Comparison of ENCODE assay signal across 8 cellular contexts in the genomic region with DNA sequence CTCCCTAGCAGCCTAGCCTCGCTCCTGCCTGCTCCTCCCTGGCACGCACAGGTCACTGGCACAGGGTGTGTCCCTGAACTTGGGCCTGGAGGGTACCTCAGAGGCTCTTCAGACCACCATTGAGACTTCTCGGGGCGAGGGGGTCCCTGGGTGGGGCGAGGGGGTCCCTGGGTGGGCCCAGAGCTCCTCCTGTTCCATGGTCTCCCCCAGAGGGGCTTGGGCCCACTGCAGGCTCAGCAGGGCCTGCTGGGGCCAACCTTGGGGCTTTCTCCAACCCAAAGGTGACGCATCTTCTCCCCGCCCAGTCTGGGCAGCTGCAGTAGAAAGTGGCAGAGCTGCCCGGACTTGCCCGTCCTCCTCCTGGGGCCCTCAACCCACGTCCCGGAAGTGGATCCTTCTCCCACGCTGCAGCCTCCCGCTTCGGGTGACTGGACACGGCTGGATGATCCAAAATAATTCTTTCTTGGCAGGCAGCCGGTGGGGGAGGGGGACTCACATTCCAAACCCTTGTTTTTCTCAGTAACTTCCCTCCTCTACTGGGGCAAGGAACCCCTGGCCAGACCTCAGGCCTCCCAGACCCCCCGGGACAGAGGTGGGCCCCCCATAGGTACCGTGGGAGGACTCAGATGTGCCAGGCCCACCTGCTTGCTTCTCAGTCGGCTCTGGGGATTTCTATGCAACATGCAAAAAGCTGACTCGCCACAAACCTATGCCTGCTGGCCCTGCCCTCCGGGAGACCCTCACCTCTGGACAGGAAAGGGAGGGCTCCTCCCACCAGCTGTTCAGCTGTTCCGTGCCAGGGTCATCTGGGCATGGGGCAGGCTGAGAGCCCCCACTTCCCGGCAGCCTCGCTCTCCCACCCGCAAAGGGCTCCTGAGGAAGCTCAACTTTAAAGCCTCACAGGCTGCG. TPM values are rescaled to one million over a fixed set of nuclear protein-coding genes. Genes with fewer than 3 reads are reported as not detected.
DNase-seq lines count a peak whose midpoint lies in the region; ATAC-seq and TF ChIP-seq lines count a peak whose summit lies in the region.

No MANE protein-coding gene starts in this region.

- H3K9me3 Mint-ChIP-seq in activated CD4-positive, alpha-beta memory T cell treated with anti-CD3 and anti-CD28 coated beads for 36 hours: no peaks in the 10 kb centered on the region

- H3K27ac ChIP-seq in neural cell (ENCODE audit: low read length): peak overlapping the region; percentile 71

- intact Hi-C loops in activated CD4-positive, alpha-beta memory T cell treated with anti-CD3 and anti-CD28 coated beads for 36 hours (cut with micrococcal nuclease): no loop called here

- H3K4me3 Mint-ChIP-seq in activated CD4-positive, alpha-beta memory T cell treated with anti-CD3 and anti-CD28 coated beads for 36 hours: peak overlapping the region; percentile 54

- H3K79me2 ChIP-seq in neural cell (replicated peaks; ENCODE audit: insufficient read depth, low read length): peaks cover 53% of the 10 kb centered on the region

- in situ Hi-C loops in GM13976 (cut with MboI; ENCODE audit: low sequenced_read_pairs, unreplicated experiment): no loop called here

- H3K36me3 Mint-ChIP-seq in activated CD4-positive, alpha-beta memory T cell treated with anti-CD3 and anti-CD28 coated beads for 36 hours: no peaks in the 10 kb centered on the region

- DNase-seq in AG09309 (ENCODE audit: low read depth) (peak; percentile 88), GM13976 (ENCODE audit: low spot score) (peak; percentile 76), NCI-H2029 (lab: John Stamatoyannopoulos, UW) (peak; percentile 69), fibroblast of villous mesenchyme (ENCODE audit: low read depth) (peak; percentile 95)
- DNase-seq in activated CD4-positive, alpha-beta memory T cell treated with anti-CD3 and anti-CD28 coated beads for 36 hours: peak; percentile 53

- peaks cover 16% of the 10 kb centered on the region for H3K27me3 Mint-ChIP-seq in activated CD4-positive, alpha-beta memory T cell treated with anti-CD3 and anti-CD28 coated beads for 36 hours

- TF ChIP-seq RAD21 in neural cell (conservative IDR thresholded peaks at IDR 0.05): no peak

- TF ChIP-seq CTCF in AG09309 (IDR thresholded peaks at IDR 0.05; ENCODE audit: control insufficient read depth, insufficient read depth, low read depth, low read length, missing control alignments): no peak
- no peak for TF ChIP-seq CTCF in GM13976 (IDR thresholded peaks at IDR 0.05; ENCODE audit: borderline replicate concordance, control extremely low read depth, extremely low read depth, insufficient read depth, missing control alignments)
- TF ChIP-seq CTCF in fibroblast of villous mesenchyme (IDR thresholded peaks at IDR 0.05; ENCODE audit: insufficient read depth, low read depth, low read length): no peak
- TF ChIP-seq CTCF in neural cell (IDR thresholded peaks at IDR 0.05; ENCODE audit: poor library complexity, severe bottlenecking): no peak

- H3K4me2 ChIP-seq in neural cell (ENCODE audit: low read length): peak overlapping the region; percentile 86

- peak overlapping the region; percentile 94 for H3K9ac ChIP-seq in neural cell (ENCODE audit: low read length)

- CTCF ChIA-PET in activated CD4-positive, alpha-beta memory T cell treated with anti-CD3 and anti-CD28 coated beads for 36 hours (lab: Charles Lee): interaction anchor here (1.1 to 1.7 kb wide), 5 partner anchors 21 to 36 kb away, joined by 3 to 5 read pairs (median 4); partner anchors contain the start of gene DENND6B

- no peak for TF ChIP-seq EP300 in neural cell (conservative IDR thresholded peaks at IDR 0.05; ENCODE audit: poor library complexity, severe bottlenecking)

- H3F3A ChIP-seq in neural cell (ENCODE audit: insufficient read depth, low read length, poor library complexity, severe bottlenecking): no peaks in the 10 kb centered on the region

- no peak for ATAC-seq in HG03460 (IDR thresholded peaks at IDR 0.05; ENCODE audit: unreplicated experiment)
- no peak for ATAC-seq in GM19324 (IDR thresholded peaks at IDR 0.05; ENCODE audit: low FRiP score, unreplicated experiment)

- peaks cover 6% of the 10 kb centered on the region for H4K20me1 ChIP-seq in neural cell (ENCODE audit: insufficient read depth)

- no peak overlapping the region for H2AFZ ChIP-seq in neural cell (ENCODE audit: low read depth, low read length)

- H3K4me1 Mint-ChIP-seq in activated CD4-positive, alpha-beta memory T cell treated with anti-CD3 and anti-CD28 coated beads for 36 hours (ENCODE audit: low read depth): peaks cover 6% of the 10 kb centered on the region

- no peaks in the 10 kb centered on the region for H3K36me3 ChIP-seq in neural cell (ENCODE audit: insufficient read depth, low read length)

- no peaks in the 10 kb centered on the region for H3K27me3 ChIP-seq in neural cell (ENCODE audit: insufficient read depth, low read depth, low read length)

- H3K27ac Mint-ChIP-seq in activated CD4-positive, alpha-beta memory T cell treated with anti-CD3 and anti-CD28 coated beads for 36 hours: no peak overlapping the region

- POLR2A ChIA-PET in activated CD4-positive, alpha-beta memory T cell treated with anti-CD3 and anti-CD28 coated beads for 36 hours (lab: Charles Lee): no interaction called here

- H3K4me3 ChIP-seq in AG09309 (ENCODE audit: control insufficient read depth, low read depth, low read length) (peak overlapping the region; percentile 97), fibroblast of villous mesenchyme (ENCODE audit: low read depth, low read length) (peak overlapping the region; percentile 80), neural cell (ENCODE audit: low read length) (peak overlapping the region; percentile 94)

- H3K9me3 ChIP-seq in neural cell (ENCODE audit: low read length): no peaks in the 10 kb centered on the region

- no peaks in the 10 kb centered on the region for H3K9me2 ChIP-seq in neural cell (ENCODE audit: insufficient read depth, low read length)

TF ChIP-seq in neural cell, 6 proteins besides CTCF, POLR2A, EP300 and RAD21:
- TF ChIP-seq POLR2AphosphoS5 (IDR thresholded peaks at IDR 0.05) (no peak), TAF1 (IDR thresholded peaks at IDR 0.05; ENCODE audit: low read depth) (no peak)

RNA-seq across cellular contexts. Expression of gene PLXNB2, which starts 1.5 kb away (rescaled TPM):
- 1 to 10 TPM; 6.3 to 8.3 TPM for total RNA-seq in activated CD4-positive, alpha-beta memory T cell treated with anti-CD3 and anti-CD28 coated beads for 36 hours
- 148 and 168 TPM in 2 replicates for total RNA-seq in fibroblast of villous mesenchyme
- 38.6 and 57.4 TPM in 2 replicates for polyA plus RNA-seq in neural cell
- 61.9 and 76.2 TPM in 2 replicates for polyA minus RNA-seq in neural cell

RNA-seq across cellular contexts. Expression of gene DENND6B, which starts 20.9 kb away (rescaled TPM):
- 1 to 10 TPM; 3.5 to 3.6 TPM for total RNA-seq in activated CD4-positive, alpha-beta memory T cell treated with anti-CD3 and anti-CD28 coated beads for 36 hours
- total RNA-seq in fibroblast of villous mesenchyme: 2.3 and 2.6 TPM in 2 replicates
- polyA plus RNA-seq in neural cell: 51.0 and 58.9 TPM in 2 replicates
- polyA minus RNA-seq in neural cell: 29.5 and 34.6 TPM in 2 replicates

RNA-seq across cellular contexts. Expression of gene MAPK11, which starts 35.7 kb away (rescaled TPM):
- 10 to 100 TPM; 23.1 to 24.6 TPM for total RNA-seq in activated CD4-positive, alpha-beta memory T cell treated with anti-CD3 and anti-CD28 coated beads for 36 hours
- total RNA-seq in fibroblast of villous mesenchyme: 6.5 and 6.8 TPM in 2 replicates
- 36.3 and 55.0 TPM in 2 replicates for polyA plus RNA-seq in neural cell
- polyA minus RNA-seq in neural cell: 11.2 and 15.3 TPM in 2 replicates

RNA-seq across cellular contexts. Expression of gene PPP6R2, which starts 37.2 kb away (rescaled TPM):
- total RNA-seq in activated CD4-positive, alpha-beta memory T cell treated with anti-CD3 and anti-CD28 coated beads for 36 hours: 10 to 100 TPM; 41.2 to 41.7 TPM
- 54.0 and 62.2 TPM in 2 replicates for total RNA-seq in fibroblast of villous mesenchyme
- polyA plus RNA-seq in neural cell: 84.6 and 85.4 TPM in 2 replicates
- 77.0 and 86.7 TPM in 2 replicates for polyA minus RNA-seq in neural cell

RNA-seq across cellular contexts. Expression of gene MAPK12, which starts 44.4 kb away (rescaled TPM):
- total RNA-seq in activated CD4-positive, alpha-beta memory T cell treated with anti-CD3 and anti-CD28 coated beads for 36 hours: 1 to 10 TPM; 9.1 to 9.7 TPM
- total RNA-seq in fibroblast of villous mesenchyme: 39.3 and 42.7 TPM in 2 replicates
- polyA plus RNA-seq in neural cell: 36.7 and 53.3 TPM in 2 replicates
- 24.3 and 25.1 TPM in 2 replicates for polyA minus RNA-seq in neural cell

Comparison
In these comparisons a context has a peak if more than half of its experiments do, and no peak if none do; other contexts are left out.
1. RNA of gene PLXNB2, which starts 1.5 kb away (total RNA-seq): 148 to 168 TPM in fibroblast of villous mesenchyme; 6.3 to 8.3 TPM in activated CD4-positive, alpha-beta memory T cell treated with anti-CD3 and anti-CD28 coated beads for 36 hours; every median in the first group is over 10 times any median in the second.
2. Peak in every context shown above with its lines, with median percentiles within 50 percentile points of each other: DNase-seq and H3K4me3 ChIP-seq.